ENCODE assay signal across 1 cellular context in genomic region chr9:136331556-136332481, GRCh38.
TF ChIP-seq lines count a peak whose summit lies in the region.

No MANE protein-coding gene starts in this region.

TF ChIP-seq in GM12878, 131 proteins besides CTCF, POLR2A, EP300 and RAD21:
- TF ChIP-seq, protein P1, sequence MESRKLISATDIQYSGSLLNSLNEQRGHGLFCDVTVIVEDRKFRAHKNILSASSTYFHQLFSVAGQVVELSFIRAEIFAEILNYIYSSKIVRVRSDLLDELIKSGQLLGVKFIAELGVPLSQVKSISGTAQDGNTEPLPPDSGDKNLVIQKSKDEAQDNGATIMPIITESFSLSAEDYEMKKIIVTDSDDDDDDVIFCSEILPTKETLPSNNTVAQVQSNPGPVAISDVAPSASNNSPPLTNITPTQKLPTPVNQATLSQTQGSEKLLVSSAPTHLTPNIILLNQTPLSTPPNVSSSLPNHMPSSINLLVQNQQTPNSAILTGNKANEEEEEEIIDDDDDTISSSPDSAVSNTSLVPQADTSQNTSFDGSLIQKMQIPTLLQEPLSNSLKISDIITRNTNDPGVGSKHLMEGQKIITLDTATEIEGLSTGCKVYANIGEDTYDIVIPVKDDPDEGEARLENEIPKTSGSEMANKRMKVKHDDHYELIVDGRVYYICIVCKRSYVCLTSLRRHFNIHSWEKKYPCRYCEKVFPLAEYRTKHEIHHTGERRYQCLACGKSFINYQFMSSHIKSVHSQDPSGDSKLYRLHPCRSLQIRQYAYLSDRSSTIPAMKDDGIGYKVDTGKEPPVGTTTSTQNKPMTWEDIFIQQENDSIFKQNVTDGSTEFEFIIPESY (IDR thresholded peaks at IDR 0.05): no peak
- peak; percentile 30 for TF ChIP-seq USF1 (IDR thresholded peaks at IDR 0.05; ENCODE audit: borderline replicate concordance, extremely low read length, insufficient read depth, low read depth, low read length)
TF ChIP-seq in GM12878: peak in this region for 1.
